In genomic region chr10:102641880-102642552, GRCh38 we compare ENCODE assay signal across 8 cellular contexts. TPM values are rescaled to one million over a fixed set of nuclear protein-coding genes. Genes with fewer than 3 reads are reported as not detected.
DNase-seq lines count a peak whose midpoint lies in the region; ATAC-seq and TF ChIP-seq lines count a peak whose summit lies in the region.

No MANE protein-coding gene starts in this region.

- H3K36me3 Mint-ChIP-seq in T-cell = no peaks in the 10 kb centered on the region
- H3K36me3 Mint-ChIP-seq in type B pancreatic cell = no peaks in the 10 kb centered on the region

- peak; percentile 99 for DNase-seq in NCI-H146 (lab: John Stamatoyannopoulos, UW)
- peak; percentile 92 to 98 (median 97) for DNase-seq in T-cell
- DNase-seq in amniotic epithelial cell (ENCODE audit: low read depth) = peak; percentile 95
- peak; percentile 99 for DNase-seq in heart right ventricle
- peak; percentile 99 for DNase-seq in pons (ENCODE audit: low spot score)
- peak; percentile 95 for DNase-seq in type B pancreatic cell (ENCODE audit: extremely low spot score, unreplicated experiment)

- TF ChIP-seq CTCF in GM12875 (IDR thresholded peaks at IDR 0.05; ENCODE audit: borderline replicate concordance, insufficient read depth, low read depth, low read length) (no peak), heart right ventricle (IDR thresholded peaks at IDR 0.05) (peak in 2 of 9 donors; percentile 6 to 15), type B pancreatic cell (conservative IDR thresholded peaks at IDR 0.05) (no peak)

- H3K27me3 Mint-ChIP-seq in T-cell = no peaks in the 10 kb centered on the region
- H3K27me3 Mint-ChIP-seq in type B pancreatic cell = no peaks in the 10 kb centered on the region

- H3K27ac ChIP-seq in heart right ventricle = peak overlapping the region; percentile 95 to 100 (median 99)

- peak; percentile 67 for ATAC-seq in HG02798 (IDR thresholded peaks at IDR 0.05; ENCODE audit: poor library complexity, unreplicated experiment)
- ATAC-seq in T-cell (replicated peaks in 1 of 4) = peak; percentile 66 to 81 (median 72)
- peak; percentile 70 to 84 (median 80) for ATAC-seq in heart right ventricle

- POLR2A ChIA-PET in T-cell (lab: Charles Lee) = interaction anchor here in 1 of 2 donors (0.5 to 0.6 kb wide), 3 partner anchors 27 to 453 kb away, joined by 3 to 5 read pairs (median 3); no protein-coding TSS in a partner anchor

- intact Hi-C loops in heart right ventricle (cut with DNase I) = loop anchor here in 2 of 10 donors (5.0 to 10.0 kb wide), 3 partner anchors 45 to 140 kb away; partner anchors contain the start of genes ACTR1A (in 1 of the 2), ARL3 (in 1 of the 2), SFXN2 (in 1 of the 2) and SUFU (in 1 of the 2)

- H3K9me3 Mint-ChIP-seq in T-cell (no peaks in the 10 kb centered on the region), type B pancreatic cell (no peaks in the 10 kb centered on the region)

- H3K36me3 ChIP-seq in heart right ventricle = no peaks in the 10 kb centered on the region

- CTCF ChIA-PET in T-cell (lab: Charles Lee) = interaction anchor here (0.5 to 1.2 kb wide), 5 partner anchors 11 to 285 kb away, joined by 3 to 4 read pairs (median 3); no protein-coding TSS in a partner anchor

- H3K27ac Mint-ChIP-seq in T-cell (peak overlapping the region; percentile 90 to 97), type B pancreatic cell (peak overlapping the region; percentile 96)

- H3K4me1 ChIP-seq in heart right ventricle = peaks cover 3 to 22% (median 12%) of the 10 kb centered on the region in 9 donors

- WGBS in heart right ventricle, 2 donors = 0% methylated on average over 47 to 49 of the region's 49 CpGs

- H3K27me3 ChIP-seq in heart right ventricle = no peaks in the 10 kb centered on the region

- peaks cover 15 to 30% (median 19%) of the 10 kb centered on the region in 3 donors for H3K4me1 Mint-ChIP-seq in T-cell
- peaks cover 24% of the 10 kb centered on the region for H3K4me1 Mint-ChIP-seq in type B pancreatic cell (ENCODE audit: unreplicated experiment)

- H3K4me3 ChIP-seq in GM12875 (ENCODE audit: low read depth, low read length) (peak overlapping the region; percentile 79), heart right ventricle (peak overlapping the region; percentile 69 to 97 (median 90))

- H3K4me3 Mint-ChIP-seq in T-cell (peak overlapping the region; percentile 88 to 95 (median 89)), type B pancreatic cell (peak overlapping the region; percentile 94)

- H3K9me3 ChIP-seq in heart right ventricle = no peaks in the 10 kb centered on the region

RNA-seq across cellular contexts. Expression of gene TRIM8, which starts 2.3 kb away (rescaled TPM):
- 10 to 100 TPM; 54.2 to 74.7 (median 67.9) TPM for total RNA-seq in T-cell
- 100 to 1,000 TPM in 4 of 10 donors, 10 to 100 TPM in 6; 82.6 to 147 (median 90.4) TPM for total RNA-seq in heart right ventricle
- 10 to 100 TPM; 27.9 to 67.0 TPM for polyA plus RNA-seq in heart right ventricle
- total RNA-seq in type B pancreatic cell (ENCODE audit: low replicate concordance) = 81.6 and 124 TPM in 2 replicates

Comparison
In these comparisons a context has a peak if more than half of its experiments do, and no peak if none do; other contexts are left out.
1. Peak in every context shown above with its lines: DNase-seq, ATAC-seq, H3K4me3 ChIP-seq and H3K27ac ChIP-seq.